Comparison of ENCODE assay signal across 14 cellular contexts in the genomic region with DNA sequence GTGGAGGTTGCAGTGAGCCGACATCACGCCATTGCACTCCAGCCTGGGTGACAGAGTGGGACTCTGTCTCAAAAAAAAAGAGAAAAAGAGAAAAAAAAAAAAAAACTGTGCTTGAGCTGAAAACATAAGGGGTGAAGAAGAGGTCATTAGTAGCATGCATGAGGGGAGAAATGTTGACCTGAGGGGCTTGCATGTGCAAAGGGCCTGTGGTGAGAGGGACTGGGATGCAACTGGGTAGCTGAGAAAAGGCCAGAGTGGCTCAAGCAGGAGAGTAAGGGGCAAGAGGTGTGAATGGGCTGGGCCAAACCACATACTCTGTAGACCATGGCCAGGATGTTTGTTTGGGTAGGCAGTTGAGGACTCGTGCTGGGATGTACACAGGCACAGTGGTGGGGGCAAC. TPM values are rescaled to one million over a fixed set of nuclear protein-coding genes. Genes with fewer than 3 reads are reported as not detected.
A peak's percentile ranks its signal among the peaks of the same experiment; 100 is the strongest.
DNase-seq lines count a peak whose midpoint lies in the region; ATAC-seq and TF ChIP-seq lines count a peak whose summit lies in the region.
"Had no signal": no experiment of that assay in that cellular context is flagged by ENCODE, and none has a peak within 500 bp of the region (broad histone marks: within the 10 kb centered on the region; RNA-seq: fewer than 3 reads in every experiment).

No MANE protein-coding gene starts in this region.

- dilution Hi-C loops in IMR-90 (cut with HindIII; ENCODE audit: low sequenced_read_pairs, unreplicated experiment) = no loop called here

- TF ChIP-seq CTCF in IMR-90 (conservative IDR thresholded peaks at IDR 0.05; ENCODE audit: low read depth, low read length) (no peak), dorsolateral prefrontal cortex (IDR thresholded peaks at IDR 0.05 in 54 of 56, conservative IDR thresholded peaks at IDR 0.05 in 2 of 56; ENCODE audit: low read depth in 1 of 56, partially characterized antibody in 56 of 56) (no peak), nephron progenitor cell (IDR thresholded peaks at IDR 0.05) (no peak), suprapubic skin (IDR thresholded peaks at IDR 0.05) (no peak)

- H2AK5ac ChIP-seq in IMR-90 (ENCODE audit: low read depth, low read length) = no peak overlapping the region

- no peak for TF ChIP-seq EP300 in suprapubic skin (IDR thresholded peaks at IDR 0.05)

- peaks cover 8% of the 10 kb centered on the region for H3K27me3 ChIP-seq in IMR-90 (ENCODE audit: control insufficient read depth, insufficient read depth, low read length)
- H3K27me3 ChIP-seq in dorsolateral prefrontal cortex = peaks cover 0 to 19% (median 0%) of the 10 kb centered on the region in 45 donors
- peaks cover 60% of the 10 kb centered on the region for H3K27me3 ChIP-seq in suprapubic skin

- WGBS in IMR-90 (ENCODE audit: extremely low coverage in 2 of 2, insufficient read length in 1 of 2), 2 experiments = 47% methylated on average over 3 of the region's 3 CpGs; no CpG with 5 or more reads in 1 of the 2 experiments
- WGBS in suprapubic skin = 87% methylated on average over 3 of the region's 3 CpGs

- H2AFZ ChIP-seq in IMR-90 (replicated peaks; ENCODE audit: low read length, poor library complexity) = peak overlapping the region; percentile 21
- H2AFZ ChIP-seq: PC-9 had no signal

- BruUV-seq in IMR-90 (replicated peaks; lab: Mats Ljungman, UMichigan) = no TSS peak

- H3K27ac Mint-ChIP-seq in activated CD4-positive, alpha-beta memory T cell treated with anti-CD3 and anti-CD28 coated beads, Interleukin-2, amount 10 ng/mL, durations not matched to agents 7 days and 5 days = peak overlapping the region; percentile 74
- H3K27ac Mint-ChIP-seq in activated CD4-positive, alpha-beta memory T cell treated with anti-CD3 and anti-CD28 coated beads for 36 hours = no peak overlapping the region
- H3K27ac Mint-ChIP-seq in nephron progenitor cell = no peak overlapping the region

- H3K79me1 ChIP-seq in IMR-90 (ENCODE audit: low read depth in 1 of 2, low read length in 2 of 2) = no peaks in the 10 kb centered on the region

- no peak overlapping the region for H4K8ac ChIP-seq in IMR-90 (ENCODE audit: low read depth in 2 of 2, low read length in 2 of 2)

- no peak overlapping the region for H2BK120ac ChIP-seq in IMR-90 (ENCODE audit: low read depth, low read length)

- POLR2A ChIA-PET in activated CD4-positive, alpha-beta memory T cell treated with anti-CD3 and anti-CD28 coated beads, Interleukin-2, amount 10 ng/mL, durations not matched to agents 7 days and 5 days (lab: Charles Lee) = interaction anchor here (1.0 to 1.4 kb wide), 4 partner anchors 9 to 118 kb away, joined by 3 to 5 read pairs (median 4); no protein-coding TSS in a partner anchor
- POLR2A ChIA-PET in activated CD4-positive, alpha-beta memory T cell treated with anti-CD3 and anti-CD28 coated beads for 36 hours (lab: Charles Lee) = no interaction called here
- POLR2A ChIA-PET in IMR-90 (lab: Charles Lee; ENCODE audit: unreplicated experiment) = no interaction called here

- H2AK9ac ChIP-seq in IMR-90 (replicated peaks; ENCODE audit: low read depth, low read length, poor library complexity) = no peak overlapping the region

- H3K4me2 ChIP-seq in IMR-90 (ENCODE audit: low read depth, low read length) = no peak overlapping the region
- H3K4me2 ChIP-seq: PC-9 had no signal

- CTCF ChIA-PET in activated CD4-positive, alpha-beta memory T cell treated with anti-CD3 and anti-CD28 coated beads, Interleukin-2, amount 10 ng/mL, durations not matched to agents 7 days and 5 days (lab: Charles Lee) = interaction anchor here (0.8 to 1.4 kb wide), 5 partner anchors 19 to 126 kb away, joined by 3 to 6 read pairs (median 3); a partner anchor contains a TSS
- CTCF ChIA-PET in activated CD4-positive, alpha-beta memory T cell treated with anti-CD3 and anti-CD28 coated beads for 36 hours (lab: Charles Lee) = interaction anchor here (0.6 to 1.9 kb wide), 2 partner anchors 32 to 130 kb away, joined by 3 to 4 read pairs; no protein-coding TSS in a partner anchor
- CTCF ChIA-PET in IMR-90 (lab: Yijun Ruan, JAX) = no interaction called here

- H3K4me3 Mint-ChIP-seq in activated CD4-positive, alpha-beta memory T cell treated with anti-CD3 and anti-CD28 coated beads, Interleukin-2, amount 10 ng/mL, durations not matched to agents 7 days and 5 days = no peak overlapping the region
- H3K4me3 Mint-ChIP-seq in activated CD4-positive, alpha-beta memory T cell treated with anti-CD3 and anti-CD28 coated beads for 36 hours = no peak overlapping the region
- peak overlapping the region; percentile 20 for H3K4me3 Mint-ChIP-seq in nephron progenitor cell

- no peak overlapping the region for H3K4ac ChIP-seq in IMR-90 (ENCODE audit: low read depth, low read length)

- in situ Hi-C loops in IMR-90 (cut with MboI; ENCODE audit: low sequenced_read_pairs) = no loop called here

- H3K14ac ChIP-seq in IMR-90 (replicated peaks; ENCODE audit: low read depth, low read length) = no peak overlapping the region

- H3K9me3 ChIP-seq in IMR-90 (ENCODE audit: control insufficient read depth, insufficient read depth, low read length) = no peaks in the 10 kb centered on the region
- H3K9me3 ChIP-seq in suprapubic skin = no peaks in the 10 kb centered on the region

- TF ChIP-seq POLR2A in IMR-90 (IDR thresholded peaks at IDR 0.05; ENCODE audit: low read depth, low read length) = no peak
- TF ChIP-seq POLR2A in suprapubic skin (IDR thresholded peaks at IDR 0.05) = no peak

- no peak overlapping the region for H3K56ac ChIP-seq in IMR-90 (ENCODE audit: extremely low read depth, insufficient read depth, low read length)

- intact Hi-C loops in activated CD4-positive, alpha-beta memory T cell treated with anti-CD3 and anti-CD28 coated beads for 36 hours (cut with micrococcal nuclease) = no loop called here
- intact Hi-C loops in IMR-90 (cut with micrococcal nuclease) (no loop called here), dorsolateral prefrontal cortex (cut with DNase I) (no loop called here)

- H3K18ac ChIP-seq in IMR-90 (ENCODE audit: low read depth, low read length) = no peak overlapping the region

- H2BK20ac ChIP-seq in IMR-90 (ENCODE audit: low read depth, low read length) = no peak overlapping the region

- peaks cover 5% of the 10 kb centered on the region for H3K36me3 Mint-ChIP-seq in activated CD4-positive, alpha-beta memory T cell treated with anti-CD3 and anti-CD28 coated beads, Interleukin-2, amount 10 ng/mL, durations not matched to agents 7 days and 5 days (ENCODE audit: low read depth)
- no peaks in the 10 kb centered on the region for H3K36me3 Mint-ChIP-seq in activated CD4-positive, alpha-beta memory T cell treated with anti-CD3 and anti-CD28 coated beads for 36 hours
- H3K36me3 Mint-ChIP-seq in nephron progenitor cell (ENCODE audit: low read depth) = no peaks in the 10 kb centered on the region

- H3K23ac ChIP-seq in IMR-90 (ENCODE audit: low read depth, low read length) = no peak overlapping the region

- H2BK5ac ChIP-seq in IMR-90 (ENCODE audit: low read depth, low read length, poor library complexity, severe bottlenecking) = no peak overlapping the region

- DNase-seq in activated CD4-positive, alpha-beta memory T cell treated with anti-CD3 and anti-CD28 coated beads, Interleukin-2, amount 10 ng/mL, durations not matched to agents 7 days and 5 days = no peak
- no peak for DNase-seq in activated CD4-positive, alpha-beta memory T cell treated with anti-CD3 and anti-CD28 coated beads for 36 hours
- no peak for DNase-seq in IMR-90
- no peak for DNase-seq in dorsolateral prefrontal cortex
- no peak for DNase-seq in nephron progenitor cell
- DNase-seq in suprapubic skin (ENCODE audit: low spot score in 2 of 2) = no peak
- no peak for DNase-seq in DMS 273 treated with DMSO at 0.1 percent for 48 hours (lab: John Stamatoyannopoulos, UW)
- DNase-seq: HCEC 1CT, NCI-H1694 treated with DMSO at 0.1 percent for 48 hours, PC-9 had no signal

- peaks cover 41% of the 10 kb centered on the region for H3K4me1 Mint-ChIP-seq in activated CD4-positive, alpha-beta memory T cell treated with anti-CD3 and anti-CD28 coated beads, Interleukin-2, amount 10 ng/mL, durations not matched to agents 7 days and 5 days
- H3K4me1 Mint-ChIP-seq in activated CD4-positive, alpha-beta memory T cell treated with anti-CD3 and anti-CD28 coated beads for 36 hours (ENCODE audit: low read depth) = peaks cover 26% of the 10 kb centered on the region
- peaks cover 41% of the 10 kb centered on the region for H3K4me1 Mint-ChIP-seq in nephron progenitor cell

- no peaks in the 10 kb centered on the region for H3K9me1 ChIP-seq in IMR-90 (ENCODE audit: insufficient read depth, low read length)

- H3K27me3 Mint-ChIP-seq in activated CD4-positive, alpha-beta memory T cell treated with anti-CD3 and anti-CD28 coated beads, Interleukin-2, amount 10 ng/mL, durations not matched to agents 7 days and 5 days = peaks cover 10% of the 10 kb centered on the region
- peaks cover 2% of the 10 kb centered on the region for H3K27me3 Mint-ChIP-seq in activated CD4-positive, alpha-beta memory T cell treated with anti-CD3 and anti-CD28 coated beads for 36 hours
- peaks cover 53% of the 10 kb centered on the region for H3K27me3 Mint-ChIP-seq in nephron progenitor cell (ENCODE audit: low read depth, poor library complexity)

- no peak overlapping the region for H4K5ac ChIP-seq in IMR-90 (ENCODE audit: low read depth, low read length)

- H3K4me3 ChIP-seq in IMR-90 (ENCODE audit: insufficient read depth, low read depth, low read length) (no peak overlapping the region), dorsolateral prefrontal cortex (peak overlapping the region in 1 of 59 donors; percentile 12), suprapubic skin (no peak overlapping the region)
- H3K4me3 ChIP-seq: GM12878, PC-9 had no signal

- H3K4me1 ChIP-seq in IMR-90 (ENCODE audit: control insufficient read depth, insufficient read depth, low read length) = no peaks in the 10 kb centered on the region
- peaks cover 18% of the 10 kb centered on the region for H3K4me1 ChIP-seq in suprapubic skin

- ATAC-seq in IMR-90 (ENCODE audit: low read depth) (no peak), HG03108 (IDR thresholded peaks at IDR 0.05; ENCODE audit: unreplicated experiment) (no peak)
- ATAC-seq: GM12878 had no signal

- no peaks in the 10 kb centered on the region for H4K20me1 ChIP-seq in IMR-90 (ENCODE audit: insufficient read depth, low read length)

- H3K9me3 Mint-ChIP-seq in activated CD4-positive, alpha-beta memory T cell treated with anti-CD3 and anti-CD28 coated beads, Interleukin-2, amount 10 ng/mL, durations not matched to agents 7 days and 5 days = no peaks in the 10 kb centered on the region
- no peaks in the 10 kb centered on the region for H3K9me3 Mint-ChIP-seq in activated CD4-positive, alpha-beta memory T cell treated with anti-CD3 and anti-CD28 coated beads for 36 hours
- H3K9me3 Mint-ChIP-seq in nephron progenitor cell = no peaks in the 10 kb centered on the region

- no peak overlapping the region for H4K91ac ChIP-seq in IMR-90 (ENCODE audit: insufficient read depth, low read depth, low read length)

- H3K27ac ChIP-seq in IMR-90 (ENCODE audit: insufficient read depth, low read length) (no peak overlapping the region), dorsolateral prefrontal cortex (peak overlapping the region in 57 of 59 donors; percentile 41 to 98 (median 81)), suprapubic skin (no peak overlapping the region)
- H3K27ac ChIP-seq: PC-9 had no signal

- no peak overlapping the region for H2BK15ac ChIP-seq in IMR-90 (ENCODE audit: low read depth, low read length)

- H3K36me3 ChIP-seq in IMR-90 (ENCODE audit: control insufficient read depth, insufficient read depth, low read length) (no peaks in the 10 kb centered on the region), suprapubic skin (no peaks in the 10 kb centered on the region)

- no peak for TF ChIP-seq RAD21 in IMR-90 (IDR thresholded peaks at IDR 0.05; ENCODE audit: low read length)

- no peak overlapping the region for H3K9ac ChIP-seq in IMR-90 (ENCODE audit: low read depth, low read length)

RNA-seq across cellular contexts. Expression of a gene that starts 3.4 kb away (rescaled TPM):
- 1 to 10 TPM; 3.5 to 3.8 TPM for total RNA-seq in activated CD4-positive, alpha-beta memory T cell treated with anti-CD3 and anti-CD28 coated beads, Interleukin-2, amount 10 ng/mL, durations not matched to agents 7 days and 5 days
- under 1 TPM; 0.51 to 0.59 TPM for total RNA-seq in activated CD4-positive, alpha-beta memory T cell treated with anti-CD3 and anti-CD28 coated beads for 36 hours
- total RNA-seq in IMR-90 (2012; rRNA removed) (not detected in 2 replicates), dorsolateral prefrontal cortex (10 to 100 TPM in 90 of 120 experiments, 1 to 10 TPM in 30; 1.0 to 84.8 (median 17.6) TPM), suprapubic skin (1 to 10 TPM in 2 of 4 donors, under 1 TPM in 2; 0.34 to 1.3 (median 1.0) TPM)
- polyA plus RNA-seq in IMR-90 (2012; rRNA removed) = not detected in 2 replicates
- polyA plus RNA-seq in IMR-90 (2012; cell fraction: cytosol; rRNA removed) = not detected in 2 replicates
- polyA plus RNA-seq in IMR-90 (2012; cell fraction: nucleus; rRNA removed; ENCODE audit: low replicate concordance) = not detected in 2 replicates
- total RNA-seq: A172, PC-9 had no signal
- polyA plus RNA-seq: CD14-positive monocyte had no signal

RNA-seq across cellular contexts. Expression of a gene that starts 32.3 kb away (rescaled TPM):
- under 1 TPM in 1 of 2 experiments, not detected in 1; 0.18 TPM for total RNA-seq in activated CD4-positive, alpha-beta memory T cell treated with anti-CD3 and anti-CD28 coated beads, Interleukin-2, amount 10 ng/mL, durations not matched to agents 7 days and 5 days
- total RNA-seq in activated CD4-positive, alpha-beta memory T cell treated with anti-CD3 and anti-CD28 coated beads for 36 hours = not detected
- total RNA-seq in IMR-90 (2012; rRNA removed) (not detected in 2 replicates), dorsolateral prefrontal cortex (1 to 10 TPM in 98 of 120 experiments, under 1 TPM in 22; 0.28 to 6.4 (median 1.6) TPM), suprapubic skin (not detected)
- polyA plus RNA-seq in IMR-90 (2012; rRNA removed) = not detected in 2 replicates
- polyA plus RNA-seq in IMR-90 (2012; cell fraction: cytosol; rRNA removed) = not detected in 2 replicates
- not detected in 2 replicates for polyA plus RNA-seq in IMR-90 (2012; cell fraction: nucleus; rRNA removed; ENCODE audit: low replicate concordance)
- total RNA-seq: A172, GM12878, PC-9 had no signal
- polyA plus RNA-seq: CD14-positive monocyte, GM12878 had no signal

RNA-seq across cellular contexts. Expression of a gene that starts 37.9 kb away (rescaled TPM):
- under 1 TPM in 1 of 2 experiments, not detected in 1; 0.15 TPM for total RNA-seq in activated CD4-positive, alpha-beta memory T cell treated with anti-CD3 and anti-CD28 coated beads, Interleukin-2, amount 10 ng/mL, durations not matched to agents 7 days and 5 days
- not detected for total RNA-seq in activated CD4-positive, alpha-beta memory T cell treated with anti-CD3 and anti-CD28 coated beads for 36 hours
- total RNA-seq in IMR-90 (2012; rRNA removed) = not detected in 2 replicates
- not detected in 2 replicates for polyA plus RNA-seq in IMR-90 (2012; rRNA removed)
- polyA plus RNA-seq in IMR-90 (2012; cell fraction: cytosol; rRNA removed) = not detected in 2 replicates
- polyA plus RNA-seq in IMR-90 (2012; cell fraction: nucleus; rRNA removed; ENCODE audit: low replicate concordance) = not detected in 2 replicates
- total RNA-seq in dorsolateral prefrontal cortex = 1 to 10 TPM in 8 of 120 experiments, under 1 TPM in 41, not detected in 71; 0.29 to 1.5 (median 0.63) TPM
- total RNA-seq in suprapubic skin = not detected
- total RNA-seq: A172, GM12878, PC-9 had no signal
- polyA plus RNA-seq: CD14-positive monocyte, GM12878 had no signal

RNA-seq across cellular contexts. Expression of a gene that starts 55.3 kb away (rescaled TPM):
- 1 to 10 TPM; 2.5 to 3.1 TPM for total RNA-seq in activated CD4-positive, alpha-beta memory T cell treated with anti-CD3 and anti-CD28 coated beads, Interleukin-2, amount 10 ng/mL, durations not matched to agents 7 days and 5 days
- 1 to 10 TPM; 1.6 to 1.7 TPM for total RNA-seq in activated CD4-positive, alpha-beta memory T cell treated with anti-CD3 and anti-CD28 coated beads for 36 hours
- total RNA-seq in IMR-90 (2012; rRNA removed) (not detected in 2 replicates), dorsolateral prefrontal cortex (under 1 TPM in 21 of 120 experiments, not detected in 99; 0.19 to 0.96 (median 0.40) TPM), suprapubic skin (not detected)
- not detected in 2 replicates for polyA plus RNA-seq in IMR-90 (2012; rRNA removed)
- not detected in 2 replicates for polyA plus RNA-seq in IMR-90 (2012; cell fraction: cytosol; rRNA removed)
- not detected in 2 replicates for polyA plus RNA-seq in IMR-90 (2012; cell fraction: nucleus; rRNA removed; ENCODE audit: low replicate concordance)
- total RNA-seq: A172, PC-9 had no signal
- polyA plus RNA-seq: CD14-positive monocyte had no signal

Comparison
In these comparisons a context has a peak if more than half of its experiments do, and no peak if none do; other contexts are left out.
1. H3K27ac ChIP-seq: peak in dorsolateral prefrontal cortex (57 of 59); none in IMR-90 (single experiment) and suprapubic skin (single experiment).